8 cellular contexts compared by ENCODE assay signal in genomic region chr11:62922653-62923371, GRCh38. TPM values are rescaled to one million over a fixed set of nuclear protein-coding genes. Genes with fewer than 3 reads are reported as not detected.
DNase-seq lines count a peak whose midpoint lies in the region; ATAC-seq and TF ChIP-seq lines count a peak whose summit lies in the region.

No MANE protein-coding gene starts in this region.

- H3K27ac ChIP-seq in SK-N-SH (ENCODE audit: low read depth in 2 of 2, low read length in 1 of 2): no peak overlapping the region
- no peak overlapping the region for H3K27ac ChIP-seq in hepatocyte

- no peak overlapping the region for H3K4me2 ChIP-seq in SK-N-SH
- peak overlapping the region; percentile 83 for H3K4me2 ChIP-seq in hepatocyte

- H3F3A ChIP-seq in SK-N-SH (replicated peaks; ENCODE audit: insufficient read depth): no peaks in the 10 kb centered on the region

- DNase-seq in SK-N-SH (no peak), hepatocyte (ENCODE audit: low spot score) (no peak)
- DNase-seq in activated CD8-positive, alpha-beta memory T cell treated with anti-CD3 and anti-CD28 coated beads for 4 hours (ENCODE audit: low read depth in 2 of 2): peak; percentile 15 to 17
- peak; percentile 76 for DNase-seq in stimulated activated CD8-positive, alpha-beta memory T cell treated with anti-CD3 and anti-CD28 coated beads, Interleukin-4, amount 100 ng/mL, for 48 hours

- H3K79me2 ChIP-seq in SK-N-SH (ENCODE audit: insufficient read depth) (no peaks in the 10 kb centered on the region), hepatocyte (no peaks in the 10 kb centered on the region)

- POLR2A ChIA-PET in SK-N-SH (lab: Yijun Ruan, JAX): no interaction called here

- H3K27me3 ChIP-seq in SK-N-SH (ENCODE audit: insufficient read depth): no peaks in the 10 kb centered on the region
- H3K27me3 ChIP-seq in hepatocyte: peaks cover 54% of the 10 kb centered on the region

- H2AFZ ChIP-seq in SK-N-SH (ENCODE audit: low read depth) (no peak overlapping the region), hepatocyte (no peak overlapping the region)

- H4K20me1 ChIP-seq in SK-N-SH (ENCODE audit: insufficient read depth) (no peaks in the 10 kb centered on the region), hepatocyte (ENCODE audit: insufficient read depth, poor library complexity, severe bottlenecking) (no peaks in the 10 kb centered on the region)

- TF ChIP-seq EP300 in SK-N-SH (IDR thresholded peaks at IDR 0.05; ENCODE audit: borderline replicate concordance in 1 of 2, low read depth in 1 of 2, low read length in 1 of 2): no peak

- ATAC-seq in SK-N-SH treated with all-trans-retinoic acid at 6 μM for 48 hours: no peak
- ATAC-seq in HG03439 (IDR thresholded peaks at IDR 0.05; ENCODE audit: unreplicated experiment): no peak
- ATAC-seq in HG03045 (IDR thresholded peaks at IDR 0.05; ENCODE audit: unreplicated experiment): no peak
- ATAC-seq in GM19467 (IDR thresholded peaks at IDR 0.05; ENCODE audit: unreplicated experiment): no peak

- H3K4me3 ChIP-seq in SK-N-SH (ENCODE audit: low read depth in 2 of 2, low read length in 1 of 2) (no peak overlapping the region), hepatocyte (no peak overlapping the region)

- H3K9me3 ChIP-seq in SK-N-SH (no peaks in the 10 kb centered on the region), hepatocyte (ENCODE audit: low read depth) (no peaks in the 10 kb centered on the region)

- CTCF ChIA-PET in SK-N-SH (lab: Yijun Ruan, JAX): interaction anchor here (0.6 to 27.5 kb wide), 7 partner anchors 12 to 113 kb away, joined by 3 to 751 read pairs (median 3); no protein-coding TSS in a partner anchor

- peak; percentile 23; the same call in 1 of the 2 replicates for TF ChIP-seq CTCF in SK-N-SH (IDR thresholded peaks at IDR 0.05)
- peak; percentile 34 for TF ChIP-seq CTCF in hepatocyte (IDR thresholded peaks at IDR 0.05; ENCODE audit: poor library complexity)

- H3K36me3 ChIP-seq in SK-N-SH (replicated peaks in 1 of 2; ENCODE audit: control insufficient read depth in 1 of 2, insufficient read depth in 2 of 2, low read length in 1 of 2): no peaks in the 10 kb centered on the region
- no peaks in the 10 kb centered on the region for H3K36me3 ChIP-seq in hepatocyte (replicated peaks; ENCODE audit: insufficient read depth, low read depth)

- no peak for TF ChIP-seq RAD21 in SK-N-SH (IDR thresholded peaks at IDR 0.05; ENCODE audit: low read length)

- no peak overlapping the region for H3K9ac ChIP-seq in SK-N-SH

- H3K9me2 ChIP-seq in SK-N-SH (no peaks in the 10 kb centered on the region), hepatocyte (replicated peaks; ENCODE audit: insufficient read depth) (no peaks in the 10 kb centered on the region)

- WGBS in SK-N-SH (ENCODE audit: low lambda C conversion rate): 71% methylated on average over 19 of the region's 22 CpGs
- WGBS in hepatocyte (ENCODE audit: low lambda C conversion rate, missing lambda C conversion rate): 45% methylated on average over 22 of the region's 22 CpGs

- H3K4me1 ChIP-seq in SK-N-SH (ENCODE audit: control insufficient read depth in 1 of 2, insufficient read depth in 2 of 2, low read depth in 1 of 2, low read length in 1 of 2) (peaks cover 0 to 35% of the 10 kb centered on the region in 2 experiments; a peak in 1 of 4 replicates), hepatocyte (ENCODE audit: insufficient read depth) (peaks cover 27% of the 10 kb centered on the region)

TF ChIP-seq in SK-N-SH, 30 proteins besides CTCF, POLR2A, EP300 and RAD21:
- TF ChIP-seq MXI1 (IDR thresholded peaks at IDR 0.05; ENCODE audit: low read depth, low read length) (no peak), FOSL2 (IDR thresholded peaks at IDR 0.05; ENCODE audit: borderline replicate concordance, low read depth) (no peak), GATA2 (CRISPR knock-in tag; IDR thresholded peaks at IDR 0.05) (no peak), NFIC (IDR thresholded peaks at IDR 0.05; ENCODE audit: borderline replicate concordance) (no peak), RXRA (IDR thresholded peaks at IDR 0.05; ENCODE audit: borderline replicate concordance, low read depth) (no peak), YY1 (IDR thresholded peaks at IDR 0.05; ENCODE audit: low read depth) (no peak), USF2 (IDR thresholded peaks at IDR 0.05; ENCODE audit: borderline replicate concordance, low read depth, low read length) (no peak), EZH2phosphoT487 (IDR thresholded peaks at IDR 0.05; ENCODE audit: borderline replicate concordance, low read depth) (no peak), RCOR1 (IDR thresholded peaks at IDR 0.05; ENCODE audit: low read length) (no peak)
TF ChIP-seq in SK-N-SH: peak in this region for 0.

TF ChIP-seq in SK-N-SH treated with all-trans-retinoic acid at 6 μM for 48 hours, 23 proteins besides CTCF, POLR2A, EP300 and RAD21 (continues in another document):
- TF ChIP-seq ISL1 (CRISPR knock-in tag; IDR thresholded peaks at IDR 0.05) (no peak), ZNF70 (CRISPR knock-in tag; IDR thresholded peaks at IDR 0.05) (no peak), ZC3H10 (CRISPR knock-in tag; IDR thresholded peaks at IDR 0.05) (no peak), BACH2 (CRISPR knock-in tag; IDR thresholded peaks at IDR 0.05; ENCODE audit: borderline replicate concordance) (no peak), ZFP30 (CRISPR knock-in tag; IDR thresholded peaks at IDR 0.05) (no peak), CREB5 (CRISPR knock-in tag; IDR thresholded peaks at IDR 0.05; ENCODE audit: low read depth) (no peak), PATZ1 (CRISPR knock-in tag; IDR thresholded peaks at IDR 0.05; ENCODE audit: borderline replicate concordance) (no peak), TCF4 (CRISPR knock-in tag; IDR thresholded peaks at IDR 0.05; ENCODE audit: borderline replicate concordance) (no peak), POU6F1 (CRISPR knock-in tag; IDR thresholded peaks at IDR 0.05; ENCODE audit: borderline replicate concordance, low read depth) (no peak), PPARA (CRISPR knock-in tag; IDR thresholded peaks at IDR 0.05; ENCODE audit: borderline replicate concordance) (no peak), RARB (CRISPR knock-in tag; IDR thresholded peaks at IDR 0.05) (no peak), CSDC2 (CRISPR knock-in tag; IDR thresholded peaks at IDR 0.05) (no peak), ZNF565 (CRISPR knock-in tag; conservative IDR thresholded peaks at IDR 0.05; ENCODE audit: low read depth) (no peak)

RNA-seq across cellular contexts. Expression of gene CHRM1, which starts 1.6 kb away (rescaled TPM):
- polyA plus RNA-seq in SK-N-SH (2012; rRNA removed): not detected in 2 replicates
- polyA plus RNA-seq in SK-N-SH (2012; cell fraction: cytosol; rRNA removed): not detected in 2 replicates
- polyA plus RNA-seq in SK-N-SH (2012; cell fraction: nucleus; rRNA removed): not detected in 2 replicates
- total RNA-seq in hepatocyte: not detected in 2 replicates
- not detected in 2 replicates for polyA plus RNA-seq in hepatocyte

RNA-seq across cellular contexts. Expression of gene SLC3A2, which starts 42.1 kb away (rescaled TPM):
- polyA plus RNA-seq in SK-N-SH (2012; rRNA removed) (212 and 308 TPM in 2 replicates), hepatocyte (456 and 476 TPM in 2 replicates)
- polyA plus RNA-seq in SK-N-SH (2012; cell fraction: cytosol; rRNA removed): 158 and 172 TPM in 2 replicates
- polyA plus RNA-seq in SK-N-SH (2012; cell fraction: nucleus; rRNA removed): 372 and 424 TPM in 2 replicates
- total RNA-seq in hepatocyte: 335 and 573 TPM in 2 replicates

Comparison
In these comparisons a context has a peak if more than half of its experiments do, and no peak if none do; other contexts are left out.
1. DNase-seq: peak in activated CD8-positive, alpha-beta memory T cell treated with anti-CD3 and anti-CD28 coated beads for 4 hours (2 of 2) and stimulated activated CD8-positive, alpha-beta memory T cell treated with anti-CD3 and anti-CD28 coated beads, Interleukin-4, amount 100 ng/mL, for 48 hours (single experiment); none in SK-N-SH (single experiment) and hepatocyte (single experiment).